15 cellular contexts compared by ENCODE assay signal in genomic region chr18:58148954-58149471, GRCh38.
DNase-seq lines count a peak whose midpoint lies in the region; ATAC-seq lines count a peak whose summit lies in the region.
"Had no signal": no experiment of that assay in that cellular context is flagged by ENCODE, and none has a peak within 500 bp of the region (broad histone marks: within the 10 kb centered on the region; RNA-seq: fewer than 3 reads in every experiment).

No MANE protein-coding gene starts in this region.

- DNase-seq in activated CD8-positive, alpha-beta memory T cell treated with anti-CD3 and anti-CD28 coated beads, Interleukin-2, amount 10 ng/mL, durations not matched to agents 7 days and 5 days, result peak; percentile 27
- no peak for DNase-seq in activated CD8-positive, alpha-beta memory T cell treated with anti-CD3 and anti-CD28 coated beads, Interleukin-2, amount 50 U/mL, for 4 hours
- DNase-seq in NOMO-1 treated with dmso at 0.1 percent for 144 hours (lab: John Stamatoyannopoulos, UW; ENCODE audit: unreplicated experiment) (peak; percentile 14), superior temporal gyrus (ENCODE audit: extremely low spot score) (peak; percentile 49), mesenteric fat pad (ENCODE audit: low spot score) (no peak), GM19238 (ENCODE audit: insufficient read length, low spot score) (no peak), iPS-NIHi11 (ENCODE audit: low spot score) (no peak)
- DNase-seq: gastrocnemius medialis; GF-D8; HFFc6; NCI-H1694 treated with DMSO at 0.1 percent for 48 hours; stimulated activated CD4-positive, alpha-beta T cell treated with anti-CD3 and anti-CD28 coated beads, Interleukin-4, amount 100 ng/mL, for 24 hours; T-helper 1 cell; uterus had no signal

- peaks cover 2% of the 10 kb centered on the region for H3K27me3 Mint-ChIP-seq in activated CD8-positive, alpha-beta memory T cell treated with anti-CD3 and anti-CD28 coated beads, Interleukin-2, amount 10 ng/mL, durations not matched to agents 7 days and 5 days

- no peak overlapping the region for H3K27ac Mint-ChIP-seq in activated CD8-positive, alpha-beta memory T cell treated with anti-CD3 and anti-CD28 coated beads, Interleukin-2, amount 10 ng/mL, durations not matched to agents 7 days and 5 days
- H3K27ac Mint-ChIP-seq: HFFc6 had no signal

- no peak overlapping the region for H3K4me3 Mint-ChIP-seq in activated CD8-positive, alpha-beta memory T cell treated with anti-CD3 and anti-CD28 coated beads, Interleukin-2, amount 10 ng/mL, durations not matched to agents 7 days and 5 days
- H3K4me3 Mint-ChIP-seq: HFFc6 had no signal

- H3K4me1 Mint-ChIP-seq in activated CD8-positive, alpha-beta memory T cell treated with anti-CD3 and anti-CD28 coated beads, Interleukin-2, amount 10 ng/mL, durations not matched to agents 7 days and 5 days, result no peaks in the 10 kb centered on the region

- H3K9me3 Mint-ChIP-seq in activated CD8-positive, alpha-beta memory T cell treated with anti-CD3 and anti-CD28 coated beads, Interleukin-2, amount 10 ng/mL, durations not matched to agents 7 days and 5 days (ENCODE audit: low read depth), result no peaks in the 10 kb centered on the region
- H3K9me3 Mint-ChIP-seq: HFFc6 had no signal

- no peak for ATAC-seq in activated CD8-positive, alpha-beta memory T cell treated with anti-CD3 and anti-CD28 coated beads, Interleukin-2, amount 10 ng/mL, durations not matched to agents 7 days and 5 days
- ATAC-seq in HG03039 (IDR thresholded peaks at IDR 0.05; ENCODE audit: unreplicated experiment), result peak; percentile 70
- ATAC-seq: gastrocnemius medialis had no signal

- H3K36me3 Mint-ChIP-seq in activated CD8-positive, alpha-beta memory T cell treated with anti-CD3 and anti-CD28 coated beads, Interleukin-2, amount 10 ng/mL, durations not matched to agents 7 days and 5 days, result no peaks in the 10 kb centered on the region

- CTCF ChIA-PET in activated CD8-positive, alpha-beta memory T cell treated with anti-CD3 and anti-CD28 coated beads, Interleukin-2, amount 10 ng/mL, durations not matched to agents 7 days and 5 days (lab: Charles Lee), result interaction anchor here (0.9 kb wide), 1 partner anchor 13 kb away, joined by 4 read pairs; no protein-coding TSS in a partner anchor

Comparison
In these comparisons a context has a peak if more than half of its experiments do, and no peak if none do; other contexts are left out.
1. DNase-seq: peak in activated CD8-positive, alpha-beta memory T cell treated with anti-CD3 and anti-CD28 coated beads, Interleukin-2, amount 10 ng/mL, durations not matched to agents 7 days and 5 days (single experiment), NOMO-1 treated with dmso at 0.1 percent for 144 hours (single experiment) and superior temporal gyrus (single experiment); none in activated CD8-positive, alpha-beta memory T cell treated with anti-CD3 and anti-CD28 coated beads, Interleukin-2, amount 50 U/mL, for 4 hours (single experiment), mesenteric fat pad (single experiment), GM19238 (single experiment) and iPS-NIHi11 (single experiment).